ENCODE assay signal across 22 cellular contexts in the genomic region with DNA sequence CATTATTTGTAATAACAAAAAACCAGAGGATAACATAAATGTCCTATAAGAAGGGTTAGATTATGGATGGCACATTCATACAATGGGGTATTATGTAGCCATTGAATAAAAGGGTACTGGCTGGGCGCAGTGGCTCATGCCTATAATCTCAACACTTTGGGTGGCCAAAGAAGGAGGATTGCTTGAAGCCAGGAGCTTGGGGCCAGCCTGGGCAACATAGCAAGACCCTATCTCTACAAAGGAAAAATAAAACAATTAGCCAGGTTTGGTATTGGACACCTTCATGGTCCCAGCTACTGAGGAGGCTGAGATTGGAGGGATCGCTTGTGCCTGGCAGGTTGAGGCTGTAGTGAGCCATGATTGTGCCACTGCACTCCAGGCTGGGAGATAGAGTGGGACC. TPM values are rescaled to one million over a fixed set of nuclear protein-coding genes. Genes with fewer than 3 reads are reported as not detected.
DNase-seq lines count a peak whose midpoint lies in the region; ATAC-seq, FAIRE-seq and TF ChIP-seq lines count a peak whose summit lies in the region.
"Had no signal": no experiment of that assay in that cellular context is flagged by ENCODE, and none has a peak within 500 bp of the region (broad histone marks: within the 10 kb centered on the region; RNA-seq: fewer than 3 reads in every experiment).

No MANE protein-coding gene starts in this region.

- no peak overlapping the region for H4K91ac ChIP-seq in trophoblast cell (ENCODE audit: low read depth, low read length)

- H3K4me3 Mint-ChIP-seq in activated naive CD8-positive, alpha-beta T cell treated with anti-CD3 and anti-CD28 coated beads for 36 hours: no peak overlapping the region
- no peak overlapping the region for H3K4me3 Mint-ChIP-seq in activated naive CD8-positive, alpha-beta T cell treated with anti-CD3 and anti-CD28 coated beads, Interleukin-2, amount 50 U/mL, for 24 hours
- H3K4me3 Mint-ChIP-seq: B cell; CD4-positive, CD25-positive, alpha-beta regulatory T cell; CD8-positive, alpha-beta T cell; H9 had no signal

- H2BK5ac ChIP-seq in trophoblast cell (ENCODE audit: low read depth, low read length, poor library complexity): no peak overlapping the region

- peak overlapping the region; percentile 74 for H3K4ac ChIP-seq in trophoblast cell (ENCODE audit: low read depth, low read length)

- no peaks in the 10 kb centered on the region for H3K79me1 ChIP-seq in trophoblast cell (ENCODE audit: low read length)

- H3K27me3 Mint-ChIP-seq in activated naive CD8-positive, alpha-beta T cell treated with anti-CD3 and anti-CD28 coated beads for 36 hours: no peaks in the 10 kb centered on the region
- H3K27me3 Mint-ChIP-seq in activated naive CD8-positive, alpha-beta T cell treated with anti-CD3 and anti-CD28 coated beads, Interleukin-2, amount 50 U/mL, for 24 hours: no peaks in the 10 kb centered on the region
- H3K27me3 Mint-ChIP-seq: B cell; CD4-positive, CD25-positive, alpha-beta regulatory T cell had no signal

- no peak for ATAC-seq in activated naive CD8-positive, alpha-beta T cell treated with anti-CD3 and anti-CD28 coated beads, Interleukin-2, amount 50 U/mL, for 24 hours
- no peak for ATAC-seq in K562
- ATAC-seq: CD8-positive, alpha-beta T cell; HCT116 had no signal

- no peak overlapping the region for H3K18ac ChIP-seq in trophoblast cell (ENCODE audit: low read length)

- H3K9me1 ChIP-seq in K562 (ENCODE audit: control insufficient read depth, insufficient read depth, low read length): no peaks in the 10 kb centered on the region

- no peak for FAIRE-seq in K562 (lab: Jason Lieb, UNC)
- FAIRE-seq: A204.1, G401.6, GM12892, GM19239 had no signal

- no peak overlapping the region for H2AK5ac ChIP-seq in trophoblast cell (ENCODE audit: low read length)

- 97% methylated on average over 2 of the region's 2 CpGs for WGBS in K562 (ENCODE audit: insufficient coverage, low coverage, missing lambda C conversion rate)
- WGBS in trophoblast cell (ENCODE audit: extremely low coverage, insufficient coverage, insufficient read length): no CpG with 5 or more reads among the region's 2 CpGs

- H3K36me3 Mint-ChIP-seq in activated naive CD8-positive, alpha-beta T cell treated with anti-CD3 and anti-CD28 coated beads for 36 hours: peaks cover 26% of the 10 kb centered on the region
- H3K36me3 Mint-ChIP-seq in activated naive CD8-positive, alpha-beta T cell treated with anti-CD3 and anti-CD28 coated beads, Interleukin-2, amount 50 U/mL, for 24 hours (ENCODE audit: low read depth): peaks cover 15% of the 10 kb centered on the region

- H3K36me3 ChIP-seq in K562 (ENCODE audit: control insufficient read depth, insufficient read depth, low read length) (peaks cover 18% of the 10 kb centered on the region; the same call in 1 of the 3 replicates), trophoblast cell (ENCODE audit: control insufficient read depth in 1 of 2, insufficient read depth in 2 of 2, low read length in 2 of 2) (peaks cover 2 to 6% of the 10 kb centered on the region in 2 experiments)

- CTCF ChIA-PET in K562 (lab: Yijun Ruan, JAX; ENCODE audit: low intra/inter-chr PET ratio): no interaction called here

- TF ChIP-seq EP300 in K562 (IDR thresholded peaks at IDR 0.05; ENCODE audit: low read length): no peak

- TF ChIP-seq CTCF in K562 (IDR thresholded peaks at IDR 0.05 in 2 of 3, conservative IDR thresholded peaks at IDR 0.05 in 1 of 3; ENCODE audit: insufficient read depth in 2 of 3, low read depth in 1 of 3, low read length in 3 of 3): no peak

- intact Hi-C loops in K562 (cut with micrococcal nuclease): no loop called here

- no TSS peak for BruUV-seq in K562 (replicated peaks; lab: Mats Ljungman, UMichigan)

- H3K23ac ChIP-seq in trophoblast cell (ENCODE audit: low read length): no peak overlapping the region

- H3K27me3 ChIP-seq in K562 (ENCODE audit: control insufficient read depth in 2 of 2, insufficient read depth in 2 of 2, low read length in 2 of 2) (no peaks in the 10 kb centered on the region), trophoblast cell (ENCODE audit: insufficient read depth, low read length) (no peaks in the 10 kb centered on the region)
- H3K27me3 ChIP-seq: BLaER1 had no signal

- TF ChIP-seq POLR2A in K562 (conservative IDR thresholded peaks at IDR 0.05): no peak

- H3K27ac ChIP-seq in K562 (ENCODE audit: extremely low read depth, low read depth, low read length) (no peak overlapping the region), trophoblast cell (ENCODE audit: low read depth, low read length) (no peak overlapping the region)
- H3K27ac ChIP-seq: 22Rv1, BLaER1, C4-2B, GM23248 had no signal

- H3K9me3 ChIP-seq in K562 (replicated peaks; ENCODE audit: control insufficient read depth, insufficient read depth, low read depth, low read length) (no peaks in the 10 kb centered on the region), trophoblast cell (ENCODE audit: insufficient read depth, low read depth, low read length) (no peaks in the 10 kb centered on the region)
- H3K9me3 ChIP-seq: BLaER1, Caco-2 had no signal

- H4K8ac ChIP-seq in trophoblast cell (ENCODE audit: low read depth, low read length): no peak overlapping the region

- H3K4me1 ChIP-seq in K562 (replicated peaks in 1 of 2; ENCODE audit: control insufficient read depth in 2 of 2, insufficient read depth in 2 of 2, low read length in 2 of 2): 0 out of 5 replicates have a peak, but pooled peaks cover 0 to 4% of the 10 kb centered on the region in 2 experiments
- H3K4me1 ChIP-seq in trophoblast cell (ENCODE audit: control insufficient read depth in 1 of 2, insufficient read depth in 2 of 2, low read length in 2 of 2): no peaks in the 10 kb centered on the region
- H3K4me1 ChIP-seq: BLaER1, Caco-2 had no signal

- H3K4me1 Mint-ChIP-seq in activated naive CD8-positive, alpha-beta T cell treated with anti-CD3 and anti-CD28 coated beads for 36 hours: peaks cover 29% of the 10 kb centered on the region
- peaks cover 41% of the 10 kb centered on the region for H3K4me1 Mint-ChIP-seq in activated naive CD8-positive, alpha-beta T cell treated with anti-CD3 and anti-CD28 coated beads, Interleukin-2, amount 50 U/mL, for 24 hours
- H3K4me1 Mint-ChIP-seq: H9 had no signal

- no peak overlapping the region for H2BK12ac ChIP-seq in trophoblast cell (ENCODE audit: low read length)

- H3K9me3 Mint-ChIP-seq in activated naive CD8-positive, alpha-beta T cell treated with anti-CD3 and anti-CD28 coated beads for 36 hours: no peaks in the 10 kb centered on the region
- H3K9me3 Mint-ChIP-seq in activated naive CD8-positive, alpha-beta T cell treated with anti-CD3 and anti-CD28 coated beads, Interleukin-2, amount 50 U/mL, for 24 hours: no peaks in the 10 kb centered on the region
- H3K9me3 Mint-ChIP-seq: CD4-positive, CD25-positive, alpha-beta regulatory T cell; CD8-positive, alpha-beta T cell; H9 had no signal

- H3K4me3 ChIP-seq in K562 (no peak overlapping the region), trophoblast cell (ENCODE audit: low read depth, low read length) (no peak overlapping the region)
- H3K4me3 ChIP-seq: BLaER1, GM23248 had no signal

- H3K9ac ChIP-seq in K562 (ENCODE audit: insufficient read depth in 1 of 2, low read depth in 2 of 2, low read length in 2 of 2): no peak overlapping the region
- H3K9ac ChIP-seq in trophoblast cell (ENCODE audit: low read length): no peak overlapping the region
- H3K9ac ChIP-seq: BLaER1, GM23248 had no signal

- no peak overlapping the region for H2BK120ac ChIP-seq in trophoblast cell (ENCODE audit: insufficient read depth, low read length, poor library complexity)

- TF ChIP-seq RAD21 in K562 (CRISPR knock-in tag; conservative IDR thresholded peaks at IDR 0.05 in 1 of 2, IDR thresholded peaks at IDR 0.05 in 1 of 2): no peak

- POLR2A ChIA-PET in K562 (lab: Yijun Ruan, JAX): no interaction called here

- H3K79me2 ChIP-seq in K562 (ENCODE audit: control insufficient read depth, insufficient read depth, low read length): peaks cover 81% of the 10 kb centered on the region
- H3K79me2 ChIP-seq in trophoblast cell (ENCODE audit: control insufficient read depth, insufficient read depth, low read length, poor library complexity): peaks cover 3% of the 10 kb centered on the region

- H3K4me2 ChIP-seq in K562 (ENCODE audit: insufficient read depth, low read length) (no peak overlapping the region), trophoblast cell (ENCODE audit: low read length) (no peak overlapping the region)
- H3K4me2 ChIP-seq: BLaER1 had no signal

- H3K14ac ChIP-seq in trophoblast cell (ENCODE audit: low read length): no peak overlapping the region

- no peak overlapping the region for H4K12ac ChIP-seq in trophoblast cell (ENCODE audit: low read depth, low read length)

- in situ Hi-C loops in K562 (cut with MboI): no loop called here

- H4K20me1 ChIP-seq in K562 (replicated peaks; ENCODE audit: control insufficient read depth, insufficient read depth, low read length): no peaks in the 10 kb centered on the region

- DNase-seq in activated naive CD8-positive, alpha-beta T cell treated with anti-CD3 and anti-CD28 coated beads for 36 hours: no peak
- DNase-seq in activated naive CD8-positive, alpha-beta T cell treated with anti-CD3 and anti-CD28 coated beads, Interleukin-2, amount 50 U/mL, for 24 hours: no peak
- no peak for DNase-seq in K562 (ENCODE audit: extremely low read depth in 1 of 4, low spot score in 3 of 4)
- no peak for DNase-seq in trophoblast cell
- DNase-seq in NCI-H1930 (lab: John Stamatoyannopoulos, UW): no peak
- DNase-seq in NCI-H510A treated with DMSO at 0.1 percent for 48 hours (lab: John Stamatoyannopoulos, UW): no peak
- DNase-seq: Caco-2; CD4-positive, CD25-positive, alpha-beta regulatory T cell; CD8-positive, alpha-beta T cell; DMS153; DND-41; GM23248; H9 had no signal

- H2AFZ ChIP-seq in K562 (ENCODE audit: low read depth, low read length): no peak overlapping the region
- no peak overlapping the region for H2AFZ ChIP-seq in trophoblast cell (ENCODE audit: insufficient read depth, low read length, poor library complexity)
- H2AFZ ChIP-seq: GM23248 had no signal

- H3K27ac Mint-ChIP-seq in activated naive CD8-positive, alpha-beta T cell treated with anti-CD3 and anti-CD28 coated beads for 36 hours: peak overlapping the region; percentile 51
- H3K27ac Mint-ChIP-seq in activated naive CD8-positive, alpha-beta T cell treated with anti-CD3 and anti-CD28 coated beads, Interleukin-2, amount 50 U/mL, for 24 hours: no peak overlapping the region
- H3K27ac Mint-ChIP-seq: B cell; CD4-positive, CD25-positive, alpha-beta regulatory T cell; CD8-positive, alpha-beta T cell; H9 had no signal

RNA-seq across cellular contexts. Expression of a gene that starts 14.8 kb away (rescaled TPM):
- 100 to 1,000 TPM; 172 to 175 TPM for total RNA-seq in activated naive CD8-positive, alpha-beta T cell treated with anti-CD3 and anti-CD28 coated beads for 36 hours
- total RNA-seq in K562 (2011; cell fraction: chromatin; rRNA removed; ENCODE audit: low replicate concordance): 24.8 and 82.7 TPM in 2 replicates
- total RNA-seq in K562 (2011; cell fraction: nucleolus; rRNA removed): 12.2 and 13.9 TPM in 2 replicates
- total RNA-seq in K562 (2011; cell fraction: nucleoplasm; rRNA removed): 23.9 and 32.5 TPM in 2 replicates
- total RNA-seq in K562 (2014; rRNA removed): 59.6 and 64.9 TPM in 2 replicates
- 98.8 and 113 TPM in 2 replicates for total RNA-seq in K562 (2014; rRNA removed; fragmentation: Illumina TruSeq; extraction: Trizol)
- total RNA-seq in K562 (2015; rRNA removed; fragmentation: Illumina TruSeq; extraction: Trizol): 92.7 and 100 TPM in 2 replicates
- 111 and 126 TPM in 2 replicates for total RNA-seq in K562 (2021)
- 56.0 and 79.7 TPM in 2 replicates for polyA plus RNA-seq in K562 (2011; rRNA removed)
- polyA plus RNA-seq in K562 (2011; cell fraction: cytosol; rRNA removed): 36.0 and 44.8 TPM in 2 replicates
- polyA plus RNA-seq in K562 (2011; cell fraction: nucleus; rRNA removed): 15.8 and 16.7 TPM in 2 replicates
- 41.2 and 58.2 TPM in 2 replicates for polyA plus RNA-seq in K562 (2012)
- 72.8 and 83.0 TPM in 2 replicates for polyA plus RNA-seq in K562 (2014; fragmentation: Illumina TruSeq; extraction: Trizol)
- 10 to 100 TPM; 22.5 to 31.7 TPM for polyA plus RNA-seq in K562 (2014; fragmentation: Nextera tagmentation; extraction: Ambion mirVana)
- polyA plus RNA-seq in K562 (2014; rRNA removed): 50.5 and 52.5 TPM in 2 replicates
- polyA minus RNA-seq in K562 (2011; rRNA and poly(A)+ RNA removed): 180 and 192 TPM in 2 replicates
- polyA minus RNA-seq in K562 (2011; cell fraction: cytosol; rRNA and poly(A)+ RNA removed): 66.4 and 78.4 TPM in 2 replicates
- polyA minus RNA-seq in K562 (2011; cell fraction: nucleus; rRNA and poly(A)+ RNA removed): 14.3 and 24.5 TPM in 2 replicates
- polyA plus RNA-seq in trophoblast cell (2013): 60.9 and 63.8 TPM in 2 replicates

RNA-seq across cellular contexts. Expression of a gene that starts 24.1 kb away (rescaled TPM):
- 1,000 to 10,000 TPM; 2,009 to 2,101 TPM for total RNA-seq in activated naive CD8-positive, alpha-beta T cell treated with anti-CD3 and anti-CD28 coated beads for 36 hours
- total RNA-seq in K562 (2011; cell fraction: chromatin; rRNA removed; ENCODE audit: low replicate concordance): 348 and 589 TPM in 2 replicates
- 314 and 317 TPM in 2 replicates for total RNA-seq in K562 (2011; cell fraction: nucleolus; rRNA removed)
- total RNA-seq in K562 (2011; cell fraction: nucleoplasm; rRNA removed): 537 and 721 TPM in 2 replicates
- total RNA-seq in K562 (2014; rRNA removed): 1,529 and 1,811 TPM in 2 replicates
- total RNA-seq in K562 (2014; rRNA removed; fragmentation: Illumina TruSeq; extraction: Trizol): 3,099 and 3,427 TPM in 2 replicates
- total RNA-seq in K562 (2015; rRNA removed; fragmentation: Illumina TruSeq; extraction: Trizol): 2,718 and 2,856 TPM in 2 replicates
- total RNA-seq in K562 (2021): 1,959 and 2,095 TPM in 2 replicates
- 2,667 and 2,691 TPM in 2 replicates for polyA plus RNA-seq in K562 (2011; rRNA removed)
- polyA plus RNA-seq in K562 (2011; cell fraction: cytosol; rRNA removed): 1,053 and 1,467 TPM in 2 replicates
- 536 and 802 TPM in 2 replicates for polyA plus RNA-seq in K562 (2011; cell fraction: nucleus; rRNA removed)
- 2,256 and 2,883 TPM in 2 replicates for polyA plus RNA-seq in K562 (2012)
- 2,543 and 3,103 TPM in 2 replicates for polyA plus RNA-seq in K562 (2014; fragmentation: Illumina TruSeq; extraction: Trizol)
- polyA plus RNA-seq in K562 (2014; fragmentation: Nextera tagmentation; extraction: Ambion mirVana): 1,000 to 10,000 TPM; 1,519 to 1,617 TPM
- polyA plus RNA-seq in K562 (2014; rRNA removed): 2,156 and 2,396 TPM in 2 replicates
- polyA minus RNA-seq in K562 (2011; rRNA and poly(A)+ RNA removed): 731 and 844 TPM in 2 replicates
- 462 and 473 TPM in 2 replicates for polyA minus RNA-seq in K562 (2011; cell fraction: cytosol; rRNA and poly(A)+ RNA removed)
- polyA minus RNA-seq in K562 (2011; cell fraction: nucleus; rRNA and poly(A)+ RNA removed): 140 and 278 TPM in 2 replicates
- polyA plus RNA-seq in trophoblast cell (2013): 1,595 and 1,657 TPM in 2 replicates

RNA-seq across cellular contexts. Expression of a gene that starts 51.3 kb away (rescaled TPM):
- 10 to 100 TPM; 15.8 to 17.8 TPM for total RNA-seq in activated naive CD8-positive, alpha-beta T cell treated with anti-CD3 and anti-CD28 coated beads for 36 hours
- 228 and 304 TPM in 2 replicates for total RNA-seq in K562 (2011; cell fraction: chromatin; rRNA removed; ENCODE audit: low replicate concordance)
- 113 and 121 TPM in 2 replicates for total RNA-seq in K562 (2011; cell fraction: nucleolus; rRNA removed)
- total RNA-seq in K562 (2011; cell fraction: nucleoplasm; rRNA removed): 142 and 162 TPM in 2 replicates
- total RNA-seq in K562 (2014; rRNA removed) (8.4 and 12.5 TPM in 2 replicates), K562 (2014; rRNA removed; fragmentation: Illumina TruSeq; extraction: Trizol) (13.5 and 15.0 TPM in 2 replicates), K562 (2015; rRNA removed; fragmentation: Illumina TruSeq; extraction: Trizol) (15.6 and 17.3 TPM in 2 replicates), K562 (2021) (25.2 and 33.3 TPM in 2 replicates)
- polyA plus RNA-seq in K562 (2011; rRNA removed) (11.0 and 16.1 TPM in 2 replicates), K562 (2014; fragmentation: Illumina TruSeq; extraction: Trizol) (13.6 and 14.6 TPM in 2 replicates), K562 (2014; fragmentation: Nextera tagmentation; extraction: Ambion mirVana) (1 to 10 TPM; 3.5 to 4.5 TPM), K562 (2014; rRNA removed) (11.5 and 14.7 TPM in 2 replicates)
- 6.2 and 6.6 TPM in 2 replicates for polyA plus RNA-seq in K562 (2011; cell fraction: cytosol; rRNA removed)
- polyA plus RNA-seq in K562 (2011; cell fraction: nucleus; rRNA removed): 57.5 and 62.2 TPM in 2 replicates
- polyA plus RNA-seq in K562 (2012): 17.5 and 22.3 TPM in 2 replicates
- 56.9 and 62.2 TPM in 2 replicates for polyA minus RNA-seq in K562 (2011; rRNA and poly(A)+ RNA removed)
- 24.2 and 31.3 TPM in 2 replicates for polyA minus RNA-seq in K562 (2011; cell fraction: cytosol; rRNA and poly(A)+ RNA removed)
- 47.9 and 93.0 TPM in 2 replicates for polyA minus RNA-seq in K562 (2011; cell fraction: nucleus; rRNA and poly(A)+ RNA removed)
- 9.2 and 10.2 TPM in 2 replicates for polyA plus RNA-seq in trophoblast cell (2013)
